Comparison of ENCODE assay signal across 7 cellular contexts in genomic region chr11:111982019-111982464, GRCh38. TPM values are rescaled to one million over a fixed set of nuclear protein-coding genes. Genes with fewer than 3 reads are reported as not detected.
A peak's percentile ranks its signal among the peaks of the same experiment; 100 is the strongest.
DNase-seq lines count a peak whose midpoint lies in the region; ATAC-seq and TF ChIP-seq lines count a peak whose summit lies in the region.

No MANE protein-coding gene starts in this region.

- H3K27ac Mint-ChIP-seq in activated naive CD8-positive, alpha-beta T cell treated with anti-CD3 and anti-CD28 coated beads, Interleukin-2, amount 10 ng/mL, durations not matched to agents 7 days and 5 days: no peak overlapping the region

- H3K4me1 Mint-ChIP-seq in activated naive CD8-positive, alpha-beta T cell treated with anti-CD3 and anti-CD28 coated beads, Interleukin-2, amount 10 ng/mL, durations not matched to agents 7 days and 5 days: peaks cover 4% of the 10 kb centered on the region

- no peak overlapping the region for H3K4me3 Mint-ChIP-seq in activated naive CD8-positive, alpha-beta T cell treated with anti-CD3 and anti-CD28 coated beads, Interleukin-2, amount 10 ng/mL, durations not matched to agents 7 days and 5 days

- TF ChIP-seq CTCF in GM10266 (IDR thresholded peaks at IDR 0.05; ENCODE audit: control insufficient read depth, insufficient read depth, low read depth, missing control alignments) (peak; percentile 57), PC-3 (conservative IDR thresholded peaks at IDR 0.05; ENCODE audit: low read depth, low read length) (peak; percentile 90), retinal pigment epithelial cell (conservative IDR thresholded peaks at IDR 0.05; ENCODE audit: low read depth, low read length) (peak; percentile 90)

- peak overlapping the region; percentile 65 for H2AFZ ChIP-seq in PC-3 (ENCODE audit: low read length)

- no TSS peak for BruUV-seq in PC-3 (replicated peaks; lab: Mats Ljungman, UMichigan)

- no peaks in the 10 kb centered on the region for H3F3A ChIP-seq in PC-3 (ENCODE audit: low read length, unreplicated experiment)

- no peaks in the 10 kb centered on the region for H3K79me2 ChIP-seq in PC-3 (ENCODE audit: low read length)

- CTCF ChIA-PET in PC-3 (lab: Charles Lee): interaction anchor here (0.6 to 3.0 kb wide), 12 partner anchors 17 to 146 kb away, joined by 3 to 46 read pairs (median 6); partner anchors contain the start of gene DIXDC1

- peak overlapping the region; percentile 24 for H3K27ac ChIP-seq in PC-3 (ENCODE audit: low read length)

- no peaks in the 10 kb centered on the region for H3K36me3 ChIP-seq in PC-3 (ENCODE audit: low read depth, low read length)

- no peaks in the 10 kb centered on the region for H3K9me3 ChIP-seq in PC-3 (ENCODE audit: low read length)

- no peak overlapping the region for H3K4me3 ChIP-seq in PC-3 (ENCODE audit: low read length)
- H3K4me3 ChIP-seq in retinal pigment epithelial cell (ENCODE audit: low read length): no peak overlapping the region

- peak overlapping the region; percentile 9 for H3K4me2 ChIP-seq in PC-3 (ENCODE audit: low read length)

- peaks cover 19% of the 10 kb centered on the region for H3K27me3 Mint-ChIP-seq in activated naive CD8-positive, alpha-beta T cell treated with anti-CD3 and anti-CD28 coated beads, Interleukin-2, amount 10 ng/mL, durations not matched to agents 7 days and 5 days

- no peaks in the 10 kb centered on the region for H3K27me3 ChIP-seq in PC-3 (ENCODE audit: low read length)

- peak; percentile 75 for ATAC-seq in HG03095 (IDR thresholded peaks at IDR 0.05; ENCODE audit: unreplicated experiment)
- peak; percentile 57 for ATAC-seq in PC-3
- peak; percentile 71 for ATAC-seq in activated naive CD8-positive, alpha-beta T cell treated with anti-CD3 and anti-CD28 coated beads, Interleukin-2, amount 10 ng/mL, durations not matched to agents 7 days and 5 days (ENCODE audit: low read depth)
- ATAC-seq in left ventricle myocardium superior: peak; percentile 60

- H3K9me2 ChIP-seq in PC-3 (replicated peaks; ENCODE audit: low read length): no peaks in the 10 kb centered on the region

- H3K4me1 ChIP-seq in PC-3 (ENCODE audit: insufficient read depth, low read length): peaks cover 35% of the 10 kb centered on the region

- H4K20me1 ChIP-seq in PC-3 (ENCODE audit: low read length): no peaks in the 10 kb centered on the region

- DNase-seq in GM10266 (ENCODE audit: extremely low spot score): peak; percentile 62
- peak; percentile 84 for DNase-seq in PC-3
- DNase-seq in activated naive CD8-positive, alpha-beta T cell treated with anti-CD3 and anti-CD28 coated beads, Interleukin-2, amount 10 ng/mL, durations not matched to agents 7 days and 5 days: no peak
- DNase-seq in left ventricle myocardium superior: peak; percentile 52
- DNase-seq in retinal pigment epithelial cell (ENCODE audit: low read depth): peak; percentile 75
- no peak for DNase-seq in SIG-M5 (lab: John Stamatoyannopoulos, UW)

- peaks cover 5% of the 10 kb centered on the region for H3K36me3 Mint-ChIP-seq in activated naive CD8-positive, alpha-beta T cell treated with anti-CD3 and anti-CD28 coated beads, Interleukin-2, amount 10 ng/mL, durations not matched to agents 7 days and 5 days

- no peak overlapping the region for H3K9ac ChIP-seq in PC-3 (ENCODE audit: low read length)

- intact Hi-C loops in PC-3 (cut with micrococcal nuclease): loop anchor here (1.0 to 2.0 kb wide), 3 partner anchors 43 to 104 kb away; partner anchors contain the start of gene DLAT
- intact Hi-C loops in left ventricle myocardium superior (cut with micrococcal nuclease): loop anchor here (5.0 to 10.0 kb wide), 2 partner anchors 50 to 107 kb away; partner anchors contain the start of genes ALG9, CFAP68 and FDXACB1

- POLR2A ChIA-PET in PC-3 (lab: Charles Lee; ENCODE audit: unreplicated experiment): interaction anchor here (1.0 to 1.3 kb wide), 2 partner anchors 55 to 111 kb away, joined by 5 to 10 read pairs; partner anchors contain the start of gene ALG9
- POLR2A ChIA-PET in activated naive CD8-positive, alpha-beta T cell treated with anti-CD3 and anti-CD28 coated beads, Interleukin-2, amount 10 ng/mL, durations not matched to agents 7 days and 5 days (lab: Charles Lee): interaction anchor here (0.8 kb wide), 1 partner anchor 50 kb away, joined by 3 read pairs; no protein-coding TSS in a partner anchor

- H3K9me3 Mint-ChIP-seq in activated naive CD8-positive, alpha-beta T cell treated with anti-CD3 and anti-CD28 coated beads, Interleukin-2, amount 10 ng/mL, durations not matched to agents 7 days and 5 days: no peaks in the 10 kb centered on the region

RNA-seq across cellular contexts. Expression of gene DLAT, which starts 43.2 kb away (rescaled TPM):
- total RNA-seq in PC-3 (2014; rRNA removed) (78.9 and 102 TPM in 2 replicates), left ventricle myocardium superior (189 TPM)
- 10 to 100 TPM; 26.0 to 28.5 TPM for total RNA-seq in activated naive CD8-positive, alpha-beta T cell treated with anti-CD3 and anti-CD28 coated beads, Interleukin-2, amount 10 ng/mL, durations not matched to agents 7 days and 5 days

RNA-seq across cellular contexts. Expression of gene DIXDC1, which starts 44.9 kb away (rescaled TPM):
- total RNA-seq in PC-3 (2014; rRNA removed) (6.8 and 10.8 TPM in 2 replicates), left ventricle myocardium superior (19.6 TPM)
- total RNA-seq in activated naive CD8-positive, alpha-beta T cell treated with anti-CD3 and anti-CD28 coated beads, Interleukin-2, amount 10 ng/mL, durations not matched to agents 7 days and 5 days: 1 to 10 TPM; 2.5 to 3.2 TPM

Comparison
In these comparisons a context has a peak if more than half of its experiments do, and no peak if none do; other contexts are left out.
1. DNase-seq: peak in GM10266 (single experiment), PC-3 (single experiment), left ventricle myocardium superior (single experiment) and retinal pigment epithelial cell (single experiment); none in activated naive CD8-positive, alpha-beta T cell treated with anti-CD3 and anti-CD28 coated beads, Interleukin-2, amount 10 ng/mL, durations not matched to agents 7 days and 5 days (single experiment) and SIG-M5 (single experiment).
2. Peak in every context shown above with its lines, with median percentiles within 50 percentile points of each other: CTCF ChIP-seq and ATAC-seq.